In genomic region chr21:41668686-41669532, GRCh38 we compare ENCODE assay signal across 19 cellular contexts.
A peak's percentile ranks its signal among the peaks of the same experiment; 100 is the strongest.
DNase-seq lines count a peak whose midpoint lies in the region; ATAC-seq and TF ChIP-seq lines count a peak whose summit lies in the region.
"Had no signal": no experiment of that assay in that cellular context is flagged by ENCODE, and none has a peak within 500 bp of the region (broad histone marks: within the 10 kb centered on the region; RNA-seq: fewer than 3 reads in every experiment).

No MANE protein-coding gene starts in this region.

- H3K27ac Mint-ChIP-seq in natural killer cell treated with Interleukin-12 subunit alpha and Interleukin-12 subunit beta and Interleukin-15 and Interleukin-18, amount 100 ng/mL, for 72 hours: no peak overlapping the region
- H3K27ac Mint-ChIP-seq in natural killer cell: no peak overlapping the region
- H3K27ac Mint-ChIP-seq: CD4-positive, alpha-beta memory T cell had no signal

- H3K27me3 ChIP-seq in esophagus (ENCODE audit: control insufficient read depth in 1 of 2, insufficient read depth in 2 of 2, low read length in 2 of 2): no peaks in the 10 kb centered on the region
- H3K27me3 ChIP-seq in neuronal stem cell (ENCODE audit: control insufficient read depth in 3 of 3, insufficient read depth in 3 of 3, low read depth in 1 of 3, low read length in 3 of 3): no peaks in the 10 kb centered on the region
- H3K27me3 ChIP-seq: BE2C had no signal

- H3K4me3 ChIP-seq in esophagus (ENCODE audit: low read depth in 1 of 2, low read length in 2 of 2) (peak overlapping the region; percentile 34 to 40), neuronal stem cell (ENCODE audit: low read length in 2 of 2) (no peak overlapping the region)
- H3K4me3 ChIP-seq: GM12878, K562 had no signal

- H4K8ac ChIP-seq in neuronal stem cell (ENCODE audit: low read depth, low read length): no peak overlapping the region

- H3K27ac ChIP-seq in esophagus (ENCODE audit: low read depth in 2 of 2, low read length in 1 of 2): peak overlapping the region; percentile 71 to 82
- no peak overlapping the region for H3K27ac ChIP-seq in neuronal stem cell (replicated peaks; ENCODE audit: low read length)

- peak overlapping the region; percentile 41 for H2AK5ac ChIP-seq in neuronal stem cell (ENCODE audit: low read depth, low read length)

- no peak overlapping the region for H3K4ac ChIP-seq in neuronal stem cell (ENCODE audit: low read length)

- no peak overlapping the region for H2BK12ac ChIP-seq in neuronal stem cell (ENCODE audit: low read length)

- DNase-seq in natural killer cell treated with Interleukin-12 subunit alpha and Interleukin-12 subunit beta and Interleukin-15 and Interleukin-18, amount 100 ng/mL, for 72 hours (ENCODE audit: low spot score): peak; percentile 49
- DNase-seq in natural killer cell (no peak), neuronal stem cell (ENCODE audit: low spot score) (no peak), DMS53 (lab: John Stamatoyannopoulos, UW) (no peak)
- no peak for DNase-seq in stimulated activated CD4-positive, alpha-beta T cell treated with anti-CD3 and anti-CD28 coated beads, Interleukin-1b, Interleukin-23, amount 100 ng/mL, for 48 hours
- no peak for DNase-seq in activated CD4-positive, CD25-positive, alpha-beta regulatory T cell (lab: John Stamatoyannopoulos, UW)
- DNase-seq: BE2C; CD4-positive, alpha-beta memory T cell; EL; GOT3; NCI-H1105; NCI-H2081; NCI-H2171 treated with DMSO at 0.1 percent for 48 hours; NCI-H446 treated with DMSO at 0.1 percent for 48 hours; SHP77 had no signal

- H2BK5ac ChIP-seq in neuronal stem cell (ENCODE audit: low read length): no peak overlapping the region

- peaks cover 3 to 52% of the 10 kb centered on the region in 2 donors for H3K4me1 ChIP-seq in esophagus (ENCODE audit: control insufficient read depth in 2 of 2, insufficient read depth in 2 of 2, low read length in 1 of 2)
- H3K4me1 ChIP-seq in neuronal stem cell (ENCODE audit: control insufficient read depth in 2 of 2, insufficient read depth in 1 of 2, low read depth in 1 of 2, low read length in 2 of 2): peaks cover 13 to 15% of the 10 kb centered on the region in 2 donors
- H3K4me1 ChIP-seq: BE2C had no signal

- H3K4me2 ChIP-seq in neuronal stem cell (ENCODE audit: insufficient read depth, low read length, poor library complexity, severe bottlenecking): no peak overlapping the region

- H3K79me1 ChIP-seq in neuronal stem cell (ENCODE audit: low read depth, low read length): no peaks in the 10 kb centered on the region

- H2AFZ ChIP-seq in neuronal stem cell (ENCODE audit: low read length): no peak overlapping the region

- H3K9me3 Mint-ChIP-seq in natural killer cell treated with Interleukin-12 subunit alpha and Interleukin-12 subunit beta and Interleukin-15 and Interleukin-18, amount 100 ng/mL, for 72 hours: peaks cover 4% of the 10 kb centered on the region
- H3K9me3 Mint-ChIP-seq in natural killer cell: no peaks in the 10 kb centered on the region

- no peak for TF ChIP-seq CTCF in natural killer cell (IDR thresholded peaks at IDR 0.05)

- H3K36me3 ChIP-seq in esophagus (ENCODE audit: control insufficient read depth in 2 of 2, insufficient read depth in 2 of 2, low read length in 1 of 2) (no peaks in the 10 kb centered on the region), neuronal stem cell (replicated peaks in 1 of 2; ENCODE audit: control insufficient read depth in 2 of 2, insufficient read depth in 2 of 2, low read length in 2 of 2) (no peaks in the 10 kb centered on the region)
- H3K36me3 ChIP-seq: BE2C had no signal

- peaks cover 12 to 14% of the 10 kb centered on the region in 2 donors for H3K4me1 Mint-ChIP-seq in natural killer cell treated with Interleukin-12 subunit alpha and Interleukin-12 subunit beta and Interleukin-15 and Interleukin-18, amount 100 ng/mL, for 72 hours (ENCODE audit: low read depth in 2 of 2)
- H3K4me1 Mint-ChIP-seq in natural killer cell: peaks cover 9 to 17% of the 10 kb centered on the region in 2 donors

- ATAC-seq in natural killer cell treated with Interleukin-12 subunit alpha and Interleukin-12 subunit beta and Interleukin-15 and Interleukin-18, amount 100 ng/mL, for 72 hours: no peak
- no peak for ATAC-seq in natural killer cell
- ATAC-seq in GM19324 (IDR thresholded peaks at IDR 0.05; ENCODE audit: low FRiP score, unreplicated experiment): no peak
- ATAC-seq: GM12878, K562 had no signal

- H3K23ac ChIP-seq in neuronal stem cell (ENCODE audit: low read depth, low read length, poor library complexity): peak overlapping the region; percentile 87

- H3K9ac ChIP-seq in neuronal stem cell (ENCODE audit: low read depth, low read length, poor library complexity): no peak overlapping the region

- no peak overlapping the region for H3K4me3 Mint-ChIP-seq in natural killer cell treated with Interleukin-12 subunit alpha and Interleukin-12 subunit beta and Interleukin-15 and Interleukin-18, amount 100 ng/mL, for 72 hours
- no peak overlapping the region for H3K4me3 Mint-ChIP-seq in natural killer cell
- H3K4me3 Mint-ChIP-seq: CD4-positive, alpha-beta memory T cell had no signal

- no peaks in the 10 kb centered on the region for H3K36me3 Mint-ChIP-seq in natural killer cell treated with Interleukin-12 subunit alpha and Interleukin-12 subunit beta and Interleukin-15 and Interleukin-18, amount 100 ng/mL, for 72 hours
- H3K36me3 Mint-ChIP-seq in natural killer cell: no peaks in the 10 kb centered on the region
- H3K36me3 Mint-ChIP-seq: CD4-positive, alpha-beta memory T cell had no signal

- no peak overlapping the region for H2BK120ac ChIP-seq in neuronal stem cell (ENCODE audit: low read depth, low read length)

- no peak overlapping the region for H2BK15ac ChIP-seq in neuronal stem cell (ENCODE audit: low read length)

- intact Hi-C loops in natural killer cell (cut with micrococcal nuclease): no loop called here

- H3K27me3 Mint-ChIP-seq in natural killer cell treated with Interleukin-12 subunit alpha and Interleukin-12 subunit beta and Interleukin-15 and Interleukin-18, amount 100 ng/mL, for 72 hours: peaks cover 5% of the 10 kb centered on the region in 2 donors
- H3K27me3 Mint-ChIP-seq in natural killer cell (ENCODE audit: low read depth in 2 of 2): peaks cover 0 to 8% of the 10 kb centered on the region in 2 donors

- peak overlapping the region; percentile 37 for H3K18ac ChIP-seq in neuronal stem cell (ENCODE audit: low read length)

- peaks cover 0 to 2% of the 10 kb centered on the region in 2 donors for H3K9me3 ChIP-seq in esophagus (ENCODE audit: control insufficient read depth in 2 of 2, insufficient read depth in 1 of 2, low read depth in 1 of 2, low read length in 1 of 2)
- H3K9me3 ChIP-seq in neuronal stem cell (replicated peaks in 1 of 2; ENCODE audit: control insufficient read depth in 2 of 2, insufficient read depth in 1 of 2, low read depth in 1 of 2, low read length in 2 of 2): no peaks in the 10 kb centered on the region
- H3K9me3 ChIP-seq: BE2C had no signal

- no peak overlapping the region for H3K14ac ChIP-seq in neuronal stem cell (ENCODE audit: low read length)

- no peak overlapping the region for H4K91ac ChIP-seq in neuronal stem cell (ENCODE audit: low read depth, low read length, poor library complexity)

- WGBS in esophagus, 2 donors: 56 to 74% methylated on average over 25 to 26 of the region's 26 CpGs
- no CpG with 5 or more reads among the region's 26 CpGs for WGBS in neuronal stem cell (ENCODE audit: extremely low coverage in 2 of 2, insufficient read length in 2 of 2, insufficient replicate concordance in 1 of 2), 2 donors

Comparison
In these comparisons a context has a peak if more than half of its experiments do, and no peak if none do; other contexts are left out.
1. H3K4me3 ChIP-seq: peak in esophagus (2 of 2); none in neuronal stem cell (0 of 2).